ENCODE assay signal across 8 cellular contexts in the genomic region with DNA sequence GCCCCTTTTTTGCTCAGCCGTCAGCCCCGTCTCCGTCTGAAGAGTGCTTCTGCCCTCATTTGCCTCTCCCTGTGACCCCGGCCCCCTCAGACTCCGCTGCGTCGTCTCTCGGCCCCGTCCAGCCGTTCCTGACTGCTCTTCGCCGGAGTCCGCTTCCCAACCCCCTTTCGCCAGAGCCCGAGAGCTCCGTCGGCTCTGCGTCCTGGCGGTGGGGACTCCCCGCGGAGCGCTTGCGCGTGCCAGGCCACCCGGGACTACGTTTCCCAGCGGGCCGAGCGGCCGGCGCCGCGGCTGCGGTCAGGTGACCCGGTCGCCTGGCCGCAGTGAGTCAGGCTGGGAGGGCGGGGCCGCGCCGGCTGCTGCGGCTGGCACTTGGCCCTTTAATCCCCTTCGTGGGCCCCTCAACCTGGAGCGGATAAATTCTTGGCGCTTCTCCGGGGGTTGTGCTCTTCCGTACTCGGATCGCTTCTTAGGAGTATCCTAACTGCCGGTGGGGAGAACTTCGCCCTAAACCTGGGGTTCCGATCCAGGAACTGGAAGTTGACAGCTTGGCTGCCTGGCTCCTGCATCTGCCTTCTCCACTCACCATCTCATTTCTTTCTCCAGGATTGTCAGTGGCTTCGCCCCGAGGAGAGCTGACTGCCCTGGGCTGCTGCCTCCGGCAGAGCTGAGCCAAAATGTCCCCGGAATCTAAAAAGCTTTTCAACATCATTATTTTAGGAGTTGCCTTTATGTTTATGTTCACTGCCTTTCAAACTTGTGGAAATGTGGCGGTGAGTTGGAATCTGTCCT. TPM values are rescaled to one million over a fixed set of nuclear protein-coding genes. Genes with fewer than 3 reads are reported as not detected.
DNase-seq lines count a peak whose midpoint lies in the region; ATAC-seq and TF ChIP-seq lines count a peak whose summit lies in the region.

A gene (plus strand): TSS at position 444 of the 792 bp plus-strand sequence. CDS start 234 bp downstream, at position 678.

- peak within 1 kb of the TSS; percentile 79 for H3K4me3 ChIP-seq in colonic mucosa

- peak; percentile 51 for ATAC-seq in GM19043 (IDR thresholded peaks at IDR 0.05; ENCODE audit: low read depth, unreplicated experiment)
- peak; percentile 63 for ATAC-seq in HG03354 (IDR thresholded peaks at IDR 0.05; ENCODE audit: poor library complexity, severe bottlenecking, unreplicated experiment)

- DNase-seq in AML-193 (lab: John Stamatoyannopoulos, UW) (peak; percentile 91 to 97), NCI-H510A treated with DMSO at 0.1 percent for 48 hours (lab: John Stamatoyannopoulos, UW) (peak; percentile 95), colonic mucosa (peak; percentile 91), kidney tubule cell (ENCODE audit: low spot score) (peak; percentile 93)
- DNase-seq in activated CD4-positive, alpha-beta T cell treated with anti-CD3 and anti-CD28 coated beads, Interleukin-2, amount 10 ng/mL, durations not matched to agents 24 days and 14 days: peak; percentile 98
- DNase-seq in stimulated activated CD4-positive, alpha-beta T cell treated with anti-CD3 and anti-CD28 coated beads, Interleukin-1b, Interleukin-23, amount 100 ng/mL, for 1 hour (ENCODE audit: low read depth in 2 of 2): peak; percentile 75 to 82

- peak within 1 kb of the TSS; percentile 100 for H3K27ac ChIP-seq in colonic mucosa

- no peaks in the 10 kb centered on the region for H3K9me3 Mint-ChIP-seq in activated CD4-positive, alpha-beta T cell treated with anti-CD3 and anti-CD28 coated beads, Interleukin-2, amount 10 ng/mL, durations not matched to agents 24 days and 14 days

- H3K4me1 ChIP-seq in colonic mucosa: peaks cover 4% of the 10 kb centered on the region

- H3K36me3 Mint-ChIP-seq in activated CD4-positive, alpha-beta T cell treated with anti-CD3 and anti-CD28 coated beads, Interleukin-2, amount 10 ng/mL, durations not matched to agents 24 days and 14 days (ENCODE audit: low read depth): peaks cover 43% of the 10 kb centered on the region

- H3K9me3 ChIP-seq in colonic mucosa: no peaks in the 10 kb centered on the region

- H3K9ac ChIP-seq in colonic mucosa (ENCODE audit: low read depth in 2 of 2, low read length in 2 of 2): peak within 1 kb of the TSS; percentile 91 to 99

- H3K4me3 Mint-ChIP-seq in activated CD4-positive, alpha-beta T cell treated with anti-CD3 and anti-CD28 coated beads, Interleukin-2, amount 10 ng/mL, durations not matched to agents 24 days and 14 days: peak within 1 kb of the TSS; percentile 92

- no peaks in the 10 kb centered on the region for H3K27me3 Mint-ChIP-seq in activated CD4-positive, alpha-beta T cell treated with anti-CD3 and anti-CD28 coated beads, Interleukin-2, amount 10 ng/mL, durations not matched to agents 24 days and 14 days

- intact Hi-C loops in activated CD4-positive, alpha-beta T cell treated with anti-CD3 and anti-CD28 coated beads, Interleukin-2, amount 10 ng/mL, durations not matched to agents 24 days and 14 days (cut with micrococcal nuclease): loop anchor here (1.0 to 10.0 kb wide), 9 partner anchors 12 to 714 kb away; a partner anchor contains a TSS
- intact Hi-C loops in colonic mucosa (cut with DNase I): no loop called here

- no peaks in the 10 kb centered on the region for H3K36me3 ChIP-seq in colonic mucosa

- H3K27me3 ChIP-seq in colonic mucosa: no peaks in the 10 kb centered on the region

- H3K27ac Mint-ChIP-seq in activated CD4-positive, alpha-beta T cell treated with anti-CD3 and anti-CD28 coated beads, Interleukin-2, amount 10 ng/mL, durations not matched to agents 24 days and 14 days: peak within 1 kb of the TSS; percentile 100

- peaks cover 34% of the 10 kb centered on the region for H3K4me1 Mint-ChIP-seq in activated CD4-positive, alpha-beta T cell treated with anti-CD3 and anti-CD28 coated beads, Interleukin-2, amount 10 ng/mL, durations not matched to agents 24 days and 14 days

- no peak for TF ChIP-seq CTCF in colonic mucosa (IDR thresholded peaks at IDR 0.05)

RNA-seq across cellular contexts. Expression of the gene that starts here (rescaled TPM):
- total RNA-seq in activated CD4-positive, alpha-beta T cell treated with anti-CD3 and anti-CD28 coated beads, Interleukin-2, amount 10 ng/mL, durations not matched to agents 24 days and 14 days: 15.1 and 15.3 TPM in 2 replicates
- 10 to 100 TPM; 24.9 to 38.9 TPM for total RNA-seq in colonic mucosa

Comparison
In these comparisons a context has a peak if more than half of its experiments do, and no peak if none do; other contexts are left out.
1. Peak in every context shown above with its lines: DNase-seq, ATAC-seq, H3K4me3 ChIP-seq and H3K27ac ChIP-seq.